In the genomic region with DNA sequence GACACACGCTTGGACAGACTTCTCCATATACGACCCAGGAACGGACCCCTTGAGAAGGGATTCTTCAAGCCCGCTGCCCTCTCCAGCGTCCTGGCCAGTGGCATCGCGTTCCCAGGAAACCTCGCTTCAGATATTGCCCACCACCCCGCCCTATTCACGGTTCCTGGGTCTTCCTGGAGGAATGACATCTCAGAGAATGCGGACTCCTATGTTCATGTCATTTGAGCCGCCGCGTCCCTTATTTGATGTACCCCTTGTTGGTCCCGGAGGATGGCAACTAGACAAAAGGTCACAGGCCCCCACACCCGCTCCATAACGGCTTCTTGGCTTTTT, we compare ENCODE assay signal across 1 cellular context.
TF ChIP-seq lines count a peak whose summit lies in the region.

No MANE protein-coding gene starts in this region.

TF ChIP-seq in HCT116, 20 proteins besides CTCF, POLR2A, EP300 and RAD21 (continued from another document):
- TF ChIP-seq REST (IDR thresholded peaks at IDR 0.05; ENCODE audit: low read depth) (no peak), SIN3A (IDR thresholded peaks at IDR 0.05; ENCODE audit: low read depth) (no peak), SRF (IDR thresholded peaks at IDR 0.05; ENCODE audit: low read depth) (no peak), EZH2phosphoT487 (IDR thresholded peaks at IDR 0.05; ENCODE audit: borderline replicate concordance) (no peak)
